Comparison of ENCODE assay signal across 1 cellular context in genomic region chr21:43602277-43603229, GRCh38.
TF ChIP-seq lines count a peak whose summit lies in the region.

No MANE protein-coding gene starts in this region.

TF ChIP-seq in HepG2, 621 proteins besides CTCF, POLR2A, EP300 and RAD21:
- no peak for TF ChIP-seq AKAP8 (CRISPR knock-in tag; IDR thresholded peaks at IDR 0.05)
- no peak for TF ChIP-seq THAP9 (CRISPR knock-in tag; IDR thresholded peaks at IDR 0.05; ENCODE audit: borderline replicate concordance)
- TF ChIP-seq ZNF501 (CRISPR knock-in tag; IDR thresholded peaks at IDR 0.05), result no peak
- TF ChIP-seq ZEB1 (IDR thresholded peaks at IDR 0.05; ENCODE audit: insufficient replicate concordance, low read depth), result no peak
- no peak for TF ChIP-seq ZNF780A (CRISPR knock-in tag; IDR thresholded peaks at IDR 0.05)
- TF ChIP-seq ZSCAN25 (CRISPR knock-in tag; IDR thresholded peaks at IDR 0.05), result no peak
- TF ChIP-seq CERS6 (CRISPR knock-in tag; IDR thresholded peaks at IDR 0.05), result no peak
- no peak for TF ChIP-seq CBX2 (IDR thresholded peaks at IDR 0.05; ENCODE audit: low read depth, low read length)
- TF ChIP-seq CBX2 (CRISPR knock-in tag; IDR thresholded peaks at IDR 0.05; ENCODE audit: low read depth), result no peak
- TF ChIP-seq ZBTB38 (CRISPR knock-in tag; IDR thresholded peaks at IDR 0.05), result no peak
- no peak for TF ChIP-seq JUND (CRISPR knock-in tag; IDR thresholded peaks at IDR 0.05)
- no peak for TF ChIP-seq GMEB1 (CRISPR knock-in tag; IDR thresholded peaks at IDR 0.05; ENCODE audit: borderline replicate concordance)
- TF ChIP-seq ZXDC (CRISPR knock-in tag; IDR thresholded peaks at IDR 0.05), result no peak
- no peak for TF ChIP-seq ZNF646 (CRISPR knock-in tag; IDR thresholded peaks at IDR 0.05)
